In the genomic region with DNA sequence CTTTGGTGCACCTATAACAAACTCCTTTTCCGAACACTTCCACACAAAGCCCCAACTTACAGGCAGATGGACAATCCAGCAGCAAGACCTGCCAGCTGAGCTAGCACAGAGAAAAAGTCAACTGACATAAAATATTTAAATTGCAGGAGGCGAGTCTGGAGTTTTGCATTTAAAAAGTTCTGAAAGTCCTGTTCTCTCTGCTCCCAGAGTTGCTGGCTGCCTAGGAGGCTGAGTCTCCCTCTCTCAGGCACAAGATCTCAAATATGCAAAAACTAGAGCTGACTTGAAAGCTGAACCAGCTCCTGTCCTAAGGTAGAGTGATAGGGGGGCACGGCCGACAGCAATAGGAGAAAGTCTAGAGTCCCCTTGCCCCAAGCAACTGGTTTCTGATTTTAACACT, we compare ENCODE assay signal across 12 cellular contexts. TPM values are rescaled to one million over a fixed set of nuclear protein-coding genes. Genes with fewer than 3 reads are reported as not detected.
DNase-seq lines count a peak whose midpoint lies in the region; ATAC-seq, FAIRE-seq and TF ChIP-seq lines count a peak whose summit lies in the region.
"Had no signal": no experiment of that assay in that cellular context is flagged by ENCODE, and none has a peak within 500 bp of the region (broad histone marks: within the 10 kb centered on the region; RNA-seq: fewer than 3 reads in every experiment).

No MANE protein-coding gene starts in this region.

- FAIRE-seq in kidney (lab: Jason Lieb, UNC), result no peak
- FAIRE-seq: TTC549 had no signal

- no peak for TF ChIP-seq POLR2A in body of pancreas (IDR thresholded peaks at IDR 0.05)

- no peak for TF ChIP-seq CTCF in GM12865 (IDR thresholded peaks at IDR 0.05; ENCODE audit: insufficient read depth, low read depth, low read length, missing control alignments)
- TF ChIP-seq CTCF in brain microvascular endothelial cell (IDR thresholded peaks at IDR 0.05; ENCODE audit: low read depth, low read length, missing control alignments), result no peak
- TF ChIP-seq CTCF in kidney (IDR thresholded peaks at IDR 0.05; ENCODE audit: borderline replicate concordance, extremely low read depth, insufficient read depth), result no peak
- no peak for TF ChIP-seq CTCF in body of pancreas (IDR thresholded peaks at IDR 0.05)

- peak overlapping the region; percentile 42 to 55 for H3K9ac ChIP-seq in kidney (ENCODE audit: low read length in 2 of 2)

- H3K4me3 ChIP-seq in GM12865 (ENCODE audit: low read depth, low read length), result peak overlapping the region; percentile 28
- H3K4me3 ChIP-seq in brain microvascular endothelial cell (ENCODE audit: low read depth, low read length), result peak overlapping the region; percentile 31
- H3K4me3 ChIP-seq in kidney (ENCODE audit: low read length in 2 of 2), result peak overlapping the region; percentile 63 to 65
- peak overlapping the region; percentile 36 for H3K4me3 ChIP-seq in skeletal muscle cell (ENCODE audit: low read depth, low read length)
- no peak overlapping the region for H3K4me3 ChIP-seq in body of pancreas
- no peak overlapping the region for H3K4me3 ChIP-seq in naive thymus-derived CD4-positive, alpha-beta T cell (ENCODE audit: low read length)

- no peak overlapping the region for H3K27ac ChIP-seq in brain microvascular endothelial cell
- peak overlapping the region in 1 of 2 donors; percentile 42 for H3K27ac ChIP-seq in kidney (ENCODE audit: low read depth in 2 of 2, low read length in 2 of 2)
- H3K27ac ChIP-seq in body of pancreas, result peak overlapping the region in 2 of 4 donors; percentile 13 to 59
- no peak overlapping the region for H3K27ac ChIP-seq in naive thymus-derived CD4-positive, alpha-beta T cell (ENCODE audit: low read depth, low read length)

- peaks cover 12 to 29% (median 18%) of the 10 kb centered on the region in 5 donors for H3K27me3 Mint-ChIP-seq in naive thymus-derived CD4-positive, alpha-beta T cell

- H3K4me1 ChIP-seq in kidney (ENCODE audit: control insufficient read depth in 1 of 2, insufficient read depth in 1 of 2, low read depth in 1 of 2, low read length in 2 of 2) (no peaks in the 10 kb centered on the region), body of pancreas (no peaks in the 10 kb centered on the region)
- peaks cover 12 to 13% of the 10 kb centered on the region in 2 donors for H3K4me1 ChIP-seq in naive thymus-derived CD4-positive, alpha-beta T cell (ENCODE audit: control insufficient read depth in 2 of 2, insufficient read depth in 2 of 2, low read length in 2 of 2)

- H3K4me3 Mint-ChIP-seq in naive thymus-derived CD4-positive, alpha-beta T cell, result peak overlapping the region in 2 of 10 donors; percentile 18 to 42

- peaks cover 10 to 54% (median 30%) of the 10 kb centered on the region in 7 donors for H3K4me1 Mint-ChIP-seq in naive thymus-derived CD4-positive, alpha-beta T cell

- no peaks in the 10 kb centered on the region for H3K27me3 ChIP-seq in brain microvascular endothelial cell (replicated peaks)
- no peaks in the 10 kb centered on the region for H3K27me3 ChIP-seq in body of pancreas
- no peaks in the 10 kb centered on the region for H3K27me3 ChIP-seq in naive thymus-derived CD4-positive, alpha-beta T cell (ENCODE audit: control insufficient read depth in 2 of 2, insufficient read depth in 2 of 2, low read length in 2 of 2)

- DNase-seq in GM12865 (ENCODE audit: low read depth) (no peak), brain microvascular endothelial cell (no peak), kidney (no peak), skeletal muscle cell (ENCODE audit: low read depth) (no peak), body of pancreas (no peak), superior temporal gyrus (ENCODE audit: extremely low spot score) (no peak), NCI-H748 treated with DMSO at 0.1 percent for 48 hours (lab: John Stamatoyannopoulos, UW) (no peak)
- DNase-seq in naive thymus-derived CD4-positive, alpha-beta T cell, result no peak
- DNase-seq: activated naive CD4-positive, alpha-beta T cell treated with anti-CD3 and anti-CD28 coated beads, Interleukin-2, amount 50 U/mL, for 16 hours; hippocampal formation; stimulated activated CD4-positive, alpha-beta T cell treated with anti-CD3 and anti-CD28 coated beads, Interleukin-2, amount 100 ng/mL, for 24 hours had no signal

- POLR2A ChIA-PET in naive thymus-derived CD4-positive, alpha-beta T cell (lab: Charles Lee), result no interaction called here

- no peaks in the 10 kb centered on the region for H3K36me3 ChIP-seq in brain microvascular endothelial cell (replicated peaks)
- H3K36me3 ChIP-seq in kidney (ENCODE audit: control insufficient read depth in 1 of 2, insufficient read depth in 2 of 2, low read length in 2 of 2), result no peaks in the 10 kb centered on the region
- H3K36me3 ChIP-seq in body of pancreas (replicated peaks in 1 of 2; ENCODE audit: insufficient read depth in 1 of 2, low read depth in 2 of 2), result no peaks in the 10 kb centered on the region
- H3K36me3 ChIP-seq in naive thymus-derived CD4-positive, alpha-beta T cell (ENCODE audit: control insufficient read depth in 2 of 3, insufficient read depth in 3 of 3, low read length in 3 of 3), result no peaks in the 10 kb centered on the region

- H3K27ac Mint-ChIP-seq in naive thymus-derived CD4-positive, alpha-beta T cell, result no peak overlapping the region

- CTCF ChIA-PET in naive thymus-derived CD4-positive, alpha-beta T cell (lab: Charles Lee), result no interaction called here

- no peak for ATAC-seq in body of pancreas
- ATAC-seq in naive thymus-derived CD4-positive, alpha-beta T cell, result no peak

- 20 to 31% methylated on average over 4 of the region's 4 CpGs for WGBS in body of pancreas, 2 donors

- H3K9me3 Mint-ChIP-seq in naive thymus-derived CD4-positive, alpha-beta T cell, result no peaks in the 10 kb centered on the region

- in situ Hi-C loops in brain microvascular endothelial cell (cut with HindIII; ENCODE audit: low pct_ligation_motif_present, low sequenced_read_pairs), result no loop called here

- no peaks in the 10 kb centered on the region for H3K36me3 Mint-ChIP-seq in naive thymus-derived CD4-positive, alpha-beta T cell

- intact Hi-C loops in kidney (cut with DNase I) (no loop called here), body of pancreas (cut with DNase I) (no loop called here)
- intact Hi-C loops in naive thymus-derived CD4-positive, alpha-beta T cell (cut with micrococcal nuclease), result loop anchor here in 1 of 2 donors (10.0 kb wide), 1 partner anchor 437 kb away; no protein-coding TSS in a partner anchor

- H3K9me3 ChIP-seq in kidney (ENCODE audit: control insufficient read depth in 1 of 2, low read length in 2 of 2) (no peaks in the 10 kb centered on the region), body of pancreas (no peaks in the 10 kb centered on the region)
- no peaks in the 10 kb centered on the region for H3K9me3 ChIP-seq in naive thymus-derived CD4-positive, alpha-beta T cell (ENCODE audit: control insufficient read depth in 2 of 3, low read length in 3 of 3)

RNA-seq across cellular contexts. Expression of a gene that starts 1.1 kb away (rescaled TPM):
- 59.9 TPM for total RNA-seq in kidney
- polyA plus RNA-seq in kidney (ENCODE audit: insufficient read depth, low read depth, low replicate concordance), result 26.9 TPM
- 10 to 100 TPM; 14.8 to 16.5 TPM for total RNA-seq in body of pancreas
- total RNA-seq in naive thymus-derived CD4-positive, alpha-beta T cell, result 1 to 10 TPM in 1 of 5 experiments, under 1 TPM in 1, not detected in 3; 0.29 to 1.5 TPM
- not detected for polyA plus RNA-seq in naive thymus-derived CD4-positive, alpha-beta T cell

Comparison
In these comparisons a context has a peak if more than half of its experiments do, and no peak if none do; other contexts are left out.
1. H3K4me3 ChIP-seq: peak in GM12865 (single experiment), brain microvascular endothelial cell (single experiment), kidney (2 of 2) and skeletal muscle cell (single experiment); none in body of pancreas (0 of 2) and naive thymus-derived CD4-positive, alpha-beta T cell (single experiment).
2. RNA of a gene that starts 1.1 kb away (total RNA-seq): 59.9 TPM in kidney (single experiment) and 14.8 to 16.5 TPM in body of pancreas; 0.29 to 1.5 TPM in naive thymus-derived CD4-positive, alpha-beta T cell; every median in the first group is over 4 times any median in the second.